1 cellular context compared by ENCODE assay signal in genomic region chr19:13977803-13978202, GRCh38.
TF ChIP-seq lines count a peak whose summit lies in the region.

No MANE protein-coding gene starts in this region.

TF ChIP-seq in WTC11, 78 proteins besides CTCF, POLR2A, EP300 and RAD21 (continued from another document):
- TF ChIP-seq ARID4B (CRISPR knock-in tag; IDR thresholded peaks at IDR 0.05; ENCODE audit: borderline replicate concordance) (no peak), NR2C2 (CRISPR knock-in tag; IDR thresholded peaks at IDR 0.05) (no peak), JUN (CRISPR knock-in tag; IDR thresholded peaks at IDR 0.05) (no peak), ZNF281 (CRISPR knock-in tag; IDR thresholded peaks at IDR 0.05) (no peak), ZNF232 (CRISPR knock-in tag; IDR thresholded peaks at IDR 0.05) (no peak), PREB (CRISPR knock-in tag; IDR thresholded peaks at IDR 0.05; ENCODE audit: borderline replicate concordance) (no peak), CBFB (CRISPR knock-in tag; IDR thresholded peaks at IDR 0.05; ENCODE audit: low read depth) (no peak), ZNF121 (CRISPR knock-in tag; IDR thresholded peaks at IDR 0.05) (no peak), JAZF1 (CRISPR knock-in tag; IDR thresholded peaks at IDR 0.05) (no peak), AFF4 (CRISPR knock-in tag; IDR thresholded peaks at IDR 0.05; ENCODE audit: borderline replicate concordance) (no peak)
